8 cellular contexts compared by ENCODE assay signal in genomic region chr15:70195808-70196304, GRCh38.
A peak's percentile ranks its signal among the peaks of the same experiment; 100 is the strongest.
DNase-seq lines count a peak whose midpoint lies in the region; ATAC-seq and TF ChIP-seq lines count a peak whose summit lies in the region.

No MANE protein-coding gene starts in this region.

- H3K9ac ChIP-seq in GM23248 (peak overlapping the region; percentile 64), skeletal muscle satellite cell (ENCODE audit: low read depth, low read length) (peak overlapping the region; percentile 67)

- no peaks in the 10 kb centered on the region for H3K27me3 ChIP-seq in GM23248 (replicated peaks; ENCODE audit: insufficient read depth)
- H3K27me3 ChIP-seq in ascending aorta = no peaks in the 10 kb centered on the region
- peaks cover 10% of the 10 kb centered on the region for H3K27me3 ChIP-seq in skeletal muscle satellite cell (ENCODE audit: control insufficient read depth, insufficient read depth, low read length)

- no peak overlapping the region for H2AFZ ChIP-seq in GM23248

- no peaks in the 10 kb centered on the region for H3K79me2 ChIP-seq in GM23248 (ENCODE audit: insufficient read depth)

- H3K4me2 ChIP-seq in GM23248 (ENCODE audit: unreplicated experiment) = peak overlapping the region; percentile 52
- peak overlapping the region; percentile 42 for H3K4me2 ChIP-seq in skeletal muscle satellite cell (ENCODE audit: low read length)

- no peak for TF ChIP-seq CTCF in ascending aorta (IDR thresholded peaks at IDR 0.05)

- no peaks in the 10 kb centered on the region for H3K9me2 ChIP-seq in GM23248 (ENCODE audit: insufficient read depth)

- H3K9me3 ChIP-seq in GM23248 (ENCODE audit: low read depth) (no peaks in the 10 kb centered on the region), ascending aorta (no peaks in the 10 kb centered on the region), skeletal muscle satellite cell (replicated peaks; ENCODE audit: low read length) (peaks cover 6% of the 10 kb centered on the region)

- DNase-seq in GM23248 (peak; percentile 96), ascending aorta (ENCODE audit: low spot score in 2 of 2) (peak; percentile 65 to 90), iPS-NIHi11 (ENCODE audit: low spot score) (peak; percentile 63), KBM-7 (no peak)
- DNase-seq in central memory CD4-positive, alpha-beta T cell = no peak
- DNase-seq in activated CD8-positive, alpha-beta memory T cell treated with anti-CD3 and anti-CD28 coated beads, Interleukin-2, amount 50 U/mL, for 48 hours = no peak

- ATAC-seq in HG03460 (IDR thresholded peaks at IDR 0.05; ENCODE audit: unreplicated experiment) = no peak

- peaks cover 6% of the 10 kb centered on the region; the same call in 1 of the 2 replicates for H3F3A ChIP-seq in GM23248 (ENCODE audit: insufficient read depth)

- no peaks in the 10 kb centered on the region for H3K36me3 ChIP-seq in GM23248 (ENCODE audit: low read depth)
- no peaks in the 10 kb centered on the region for H3K36me3 ChIP-seq in ascending aorta
- H3K36me3 ChIP-seq in skeletal muscle satellite cell (ENCODE audit: insufficient read depth, low read length) = no peaks in the 10 kb centered on the region

- no peaks in the 10 kb centered on the region for H4K20me1 ChIP-seq in GM23248 (ENCODE audit: insufficient read depth)

- intact Hi-C loops in ascending aorta (cut with DNase I) = loop anchor here (5.0 kb wide), 2 partner anchors 99 to 281 kb away; partner anchors contain the start of gene TLE3

- H3K4me1 ChIP-seq in GM23248 (ENCODE audit: insufficient read depth) = peaks cover 19% of the 10 kb centered on the region
- peaks cover 4 to 20% of the 10 kb centered on the region in 2 donors for H3K4me1 ChIP-seq in ascending aorta
- H3K4me1 ChIP-seq in skeletal muscle satellite cell (ENCODE audit: control insufficient read depth, insufficient read depth, low read length) = peaks cover 20% of the 10 kb centered on the region

- H3K4me3 ChIP-seq in GM23248 (no peak overlapping the region), ascending aorta (no peak overlapping the region), skeletal muscle satellite cell (ENCODE audit: low read length) (no peak overlapping the region)

- WGBS in GM23248 (ENCODE audit: low coverage in 1 of 2, low lambda C conversion rate in 2 of 2, missing lambda C conversion rate in 2 of 2), 2 experiments = 1 to 4% methylated on average over 9 of the region's 9 CpGs

- peak overlapping the region; percentile 83 for H3K27ac ChIP-seq in GM23248
- H3K27ac ChIP-seq in ascending aorta = peak overlapping the region; percentile 77 to 85

- in situ Hi-C loops in GM23248 (cut with MboI) = no loop called here
- in situ Hi-C loops in KBM-7 (cut with MboI; ENCODE audit: low pct_unique_long_range_greater_than_20kb, low sequenced_read_pairs) = no loop called here

Comparison
In these comparisons a context has a peak if more than half of its experiments do, and no peak if none do; other contexts are left out.
1. DNase-seq: peak in GM23248 (single experiment), ascending aorta (2 of 2) and iPS-NIHi11 (single experiment); none in central memory CD4-positive, alpha-beta T cell (single experiment), KBM-7 (single experiment) and activated CD8-positive, alpha-beta memory T cell treated with anti-CD3 and anti-CD28 coated beads, Interleukin-2, amount 50 U/mL, for 48 hours (single experiment).